ENCODE assay signal across 15 cellular contexts in genomic region chr3:19541284-19541683, GRCh38.
"Had no signal": no experiment of that assay in that cellular context is flagged by ENCODE, and none has a peak within 500 bp of the region (broad histone marks: within the 10 kb centered on the region; RNA-seq: fewer than 3 reads in every experiment).

No MANE protein-coding gene starts in this region.

- H3K36me3 ChIP-seq: colonic mucosa, ovary, right lobe of liver had no signal

- H3K9me3 Mint-ChIP-seq: activated naive CD8-positive, alpha-beta T cell treated with anti-CD3 and anti-CD28 coated beads, Interleukin-2, amount 10 ng/mL, durations not matched to agents 7 days and 5 days; brain had no signal

- H3K27me3 ChIP-seq: colonic mucosa, ovary, right lobe of liver had no signal

- H3K4me1 Mint-ChIP-seq: brain had no signal

- H3K36me3 Mint-ChIP-seq: activated naive CD8-positive, alpha-beta T cell treated with anti-CD3 and anti-CD28 coated beads, Interleukin-2, amount 10 ng/mL, durations not matched to agents 7 days and 5 days; brain; naive thymus-derived CD4-positive, alpha-beta T cell had no signal

- DNase-seq: activated CD4-positive, CD25-positive, alpha-beta regulatory T cell treated with anti-CD3 and anti-CD28 coated beads, Interleukin-2, amount 50 U/mL, for 72 hours; activated naive CD4-positive, alpha-beta T cell; activated naive CD8-positive, alpha-beta T cell treated with anti-CD3 and anti-CD28 coated beads, Interleukin-2, amount 10 ng/mL, durations not matched to agents 7 days and 5 days; activated T-cell treated with anti-CD3 and anti-CD28 coated beads for 4 hours; central memory CD4-positive, alpha-beta T cell; colonic mucosa; foreskin fibroblast; hippocampal formation; mammary epithelial cell; naive thymus-derived CD4-positive, alpha-beta T cell; ovary; right lobe of liver had no signal

- H3K27ac ChIP-seq: colonic mucosa, ovary, right lobe of liver had no signal

- H3K4me2 ChIP-seq: smooth muscle cell had no signal

- H3K27me3 Mint-ChIP-seq: activated naive CD8-positive, alpha-beta T cell treated with anti-CD3 and anti-CD28 coated beads, Interleukin-2, amount 10 ng/mL, durations not matched to agents 7 days and 5 days; brain had no signal

- H3K4me1 ChIP-seq: right lobe of liver had no signal

- H3K27ac Mint-ChIP-seq: activated naive CD8-positive, alpha-beta T cell treated with anti-CD3 and anti-CD28 coated beads, Interleukin-2, amount 10 ng/mL, durations not matched to agents 7 days and 5 days; brain; naive thymus-derived CD4-positive, alpha-beta T cell had no signal

- H3K9me3 ChIP-seq: colonic mucosa, ovary, right lobe of liver had no signal

- H3K4me3 ChIP-seq: colonic mucosa, ovary, right lobe of liver, smooth muscle cell had no signal

- H3K4me3 Mint-ChIP-seq: activated naive CD8-positive, alpha-beta T cell treated with anti-CD3 and anti-CD28 coated beads, Interleukin-2, amount 10 ng/mL, durations not matched to agents 7 days and 5 days; brain; naive thymus-derived CD4-positive, alpha-beta T cell had no signal

- ATAC-seq: left lobe of liver; naive thymus-derived CD4-positive, alpha-beta T cell; right lobe of liver had no signal
